In genomic region chr1:3695326-3696217, GRCh38 we compare ENCODE assay signal across 1 cellular context.
A peak's percentile ranks its signal among the peaks of the same experiment; 100 is the strongest.
TF ChIP-seq lines count a peak whose summit lies in the region.

No MANE protein-coding gene starts in this region.

TF ChIP-seq in H1, 55 proteins besides CTCF, POLR2A, EP300 and RAD21:
- TF ChIP-seq MAX (IDR thresholded peaks at IDR 0.05) (peak; percentile 44), SIN3A (conservative IDR thresholded peaks at IDR 0.05 in 1 of 2, IDR thresholded peaks at IDR 0.05 in 1 of 2; ENCODE audit: low read depth in 1 of 2, low read length in 2 of 2) (0 out of 4 replicates have a peak, but pooled peaks of 1 of the 2 experiments have one; percentile 21), CREB1 (IDR thresholded peaks at IDR 0.05) (0 out of 2 replicates have a peak, but pooled peaks have one; percentile 9), SP1 (IDR thresholded peaks at IDR 0.05; ENCODE audit: low read depth, low read length) (no peak), TEAD4 (IDR thresholded peaks at IDR 0.05; ENCODE audit: low read depth, low read length) (no peak), RNF2 (IDR thresholded peaks at IDR 0.05; ENCODE audit: borderline replicate concordance, low read depth, low read length, missing control alignments, poor library complexity, severe bottlenecking) (no peak)
TF ChIP-seq in H1: peak in this region for 3.
